In genomic region chr11:38530226-38530625, GRCh38 we compare ENCODE assay signal across 29 cellular contexts.
"Had no signal": no experiment of that assay in that cellular context is flagged by ENCODE, and none has a peak within 500 bp of the region (broad histone marks: within the 10 kb centered on the region; RNA-seq: fewer than 3 reads in every experiment).

No MANE protein-coding gene starts in this region.

- H3K27me3 ChIP-seq: body of pancreas, esophagus muscularis mucosa had no signal

- H3K27ac ChIP-seq: body of pancreas, esophagus muscularis mucosa, WERI-Rb-1 had no signal

- FAIRE-seq: colon, frontal cortex had no signal

- H3K36me3 ChIP-seq: esophagus muscularis mucosa, WERI-Rb-1 had no signal

- H3K4me1 ChIP-seq: body of pancreas, esophagus muscularis mucosa had no signal

- H3K4me3 ChIP-seq: body of pancreas, esophagus muscularis mucosa had no signal

- DNase-seq: activated B cell treated with CpG ODN at 0.5 μM for 24 hours; activated CD4-positive, alpha-beta T cell treated with anti-CD3 and anti-CD28 coated beads for 48 hours; activated CD4-positive, alpha-beta T cell treated with anti-CD3 and anti-CD28 coated beads, Interleukin-2, amount 50 U/mL, for 1 hour; activated CD4-positive, alpha-beta T cell treated with anti-CD3 and anti-CD28 coated beads, Interleukin-2, amount 50 U/mL, for 48 hours; activated CD8-positive, alpha-beta memory T cell treated with anti-CD3 and anti-CD28 coated beads for 24 hours; activated CD8-positive, alpha-beta T cell treated with anti-CD3 and anti-CD28 coated beads for 36 hours; activated effector memory CD4-positive, alpha-beta T cell treated with Interleukin-2 at 50 U/mL for 16 hours; activated gamma-delta T cell treated with Interleukin-2 at 50 U/mL for 16 hours; activated naive CD4-positive, alpha-beta T cell treated with anti-CD3 and anti-CD28 coated beads, Interleukin-2, amount 50 U/mL, for 16 hours; activated naive CD4-positive, alpha-beta T cell treated with Interleukin-2 at 50 U/mL for 16 hours; activated T-cell treated with anti-CD3 and anti-CD28 coated beads, Interleukin-2, amount 50 U/mL, for 4 hours; amniotic stem cell; anterior cingulate cortex; body of pancreas; cortex of kidney; dermis blood vessel endothelial cell; effector CD4-positive, alpha-beta T cell; effector memory CD8-positive, alpha-beta T cell; erythroblast; head of caudate nucleus; hypothalamus; T-helper 17 cell; T1000; WERI-Rb-1 had no signal

- ATAC-seq: activated CD4-positive, CD25-positive, alpha-beta regulatory T cell treated with anti-CD3 and anti-CD28 coated beads, Interleukin-2, amount 50 U/mL, for 24 hours; activated CD8-positive, alpha-beta T cell treated with anti-CD3 and anti-CD28 coated beads for 36 hours; activated T-cell treated with anti-CD3 and anti-CD28 coated beads, Interleukin-2, amount 50 U/mL, for 4 hours; activated T-helper 17 cell treated with anti-CD3 and anti-CD28 coated beads, Interleukin-2, amount 50 U/mL, for 72 hours; body of pancreas; effector memory CD8-positive, alpha-beta T cell; T-helper 17 cell had no signal
